ENCODE assay signal across 35 cellular contexts in genomic region chrX:130592204-130592603, GRCh38.
"Had no signal": no experiment of that assay in that cellular context is flagged by ENCODE, and none has a peak within 500 bp of the region (broad histone marks: within the 10 kb centered on the region; RNA-seq: fewer than 3 reads in every experiment).

No MANE protein-coding gene starts in this region.

- H3K9me3 ChIP-seq: adrenal gland, breast epithelium, colonic mucosa, gastrocnemius medialis, heart left ventricle had no signal

- H3K27ac Mint-ChIP-seq: activated CD4-positive, alpha-beta memory T cell treated with anti-CD3 and anti-CD28 coated beads for 36 hours; activated CD4-positive, alpha-beta T cell treated with anti-CD3 and anti-CD28 coated beads for 36 hours; activated CD4-positive, alpha-beta T cell treated with anti-CD3 and anti-CD28 coated beads, Interleukin-2, amount 10 ng/mL, durations not matched to agents 24 days and 14 days; activated CD8-positive, alpha-beta memory T cell treated with anti-CD3 and anti-CD28 coated beads, Interleukin-2, amount 10 ng/mL, durations not matched to agents 7 days and 5 days; activated CD8-positive, alpha-beta T cell treated with anti-CD3 and anti-CD28 coated beads, Interleukin-2, amount 10 ng/mL, durations not matched to agents 7 days and 5 days; activated naive CD4-positive, alpha-beta T cell treated with anti-CD3 and anti-CD28 coated beads for 36 hours; activated naive CD4-positive, alpha-beta T cell treated with anti-CD3 and anti-CD28 coated beads, Interleukin-2, amount 50 U/mL, for 24 hours; activated naive CD8-positive, alpha-beta T cell treated with anti-CD3 and anti-CD28 coated beads for 36 hours; activated naive CD8-positive, alpha-beta T cell treated with anti-CD3 and anti-CD28 coated beads, Interleukin-2, amount 50 U/mL, for 24 hours; activated T-helper 1 cell treated with anti-CD3 and anti-CD28 coated beads, Interleukin-12 subunit alpha, Interleukin-12 subunit beta, Interleukin-2, Interleukin-4 antibody, amounts not matched to agents 30 ng/mL and 10 ng/mL and 1 ng/mL, durations not matched to agents 14 hours and 24 hours and 36 hours; activated T-helper 2 cell treated with anti-CD3 and anti-CD28 coated beads, Interferon-gamma antibody, Interleukin-2, Interleukin-4, amounts not matched to agents 10 μg/mL and 5 μg/mL and 100 μg/mL, durations not matched to agents 14 hours and 24 hours and 36 hours; brain had no signal

- H3K27me3 Mint-ChIP-seq: activated CD8-positive, alpha-beta memory T cell treated with anti-CD3 and anti-CD28 coated beads, Interleukin-2, amount 10 ng/mL, durations not matched to agents 7 days and 5 days had no signal

- H3K36me3 ChIP-seq: adrenal gland, breast epithelium, cardiac muscle cell, colonic mucosa, gastrocnemius medialis, heart left ventricle had no signal

- H3K27ac ChIP-seq: adrenal gland, breast epithelium, cardiac muscle cell, colonic mucosa, epithelial cell of prostate, foreskin keratinocyte, gastrocnemius medialis, heart left ventricle had no signal

- H3K4me1 ChIP-seq: adrenal gland, breast epithelium, colonic mucosa, foreskin keratinocyte, gastrocnemius medialis, heart left ventricle had no signal

- ATAC-seq: activated CD4-positive, alpha-beta T cell treated with anti-CD3 and anti-CD28 coated beads for 36 hours; activated CD8-positive, alpha-beta memory T cell treated with anti-CD3 and anti-CD28 coated beads, Interleukin-2, amount 10 ng/mL, durations not matched to agents 7 days and 5 days; activated CD8-positive, alpha-beta T cell treated with anti-CD3 and anti-CD28 coated beads, Interleukin-2, amount 10 ng/mL, durations not matched to agents 7 days and 5 days; activated naive CD8-positive, alpha-beta T cell treated with anti-CD3 and anti-CD28 coated beads, Interleukin-2, amount 50 U/mL, for 24 hours; esophagus mucosa; foreskin keratinocyte; gastrocnemius medialis; heart left ventricle had no signal

- FAIRE-seq: endometrium had no signal

- H3K27me3 ChIP-seq: cardiac muscle cell, colonic mucosa, foreskin keratinocyte, gastrocnemius medialis had no signal

- H3K9me3 Mint-ChIP-seq: activated CD4-positive, alpha-beta memory T cell treated with anti-CD3 and anti-CD28 coated beads for 36 hours; activated CD4-positive, alpha-beta T cell treated with anti-CD3 and anti-CD28 coated beads, Interleukin-2, amount 10 ng/mL, durations not matched to agents 24 days and 14 days; activated naive CD4-positive, alpha-beta T cell treated with anti-CD3 and anti-CD28 coated beads for 36 hours; activated naive CD4-positive, alpha-beta T cell treated with anti-CD3 and anti-CD28 coated beads, Interleukin-2, amount 50 U/mL, for 24 hours; activated naive CD8-positive, alpha-beta T cell treated with anti-CD3 and anti-CD28 coated beads for 36 hours; activated naive CD8-positive, alpha-beta T cell treated with anti-CD3 and anti-CD28 coated beads, Interleukin-2, amount 50 U/mL, for 24 hours; activated T-helper 1 cell treated with anti-CD3 and anti-CD28 coated beads, Interleukin-12 subunit alpha, Interleukin-12 subunit beta, Interleukin-2, Interleukin-4 antibody, amounts not matched to agents 30 ng/mL and 10 ng/mL and 1 ng/mL, durations not matched to agents 14 hours and 24 hours and 36 hours; activated T-helper 2 cell treated with anti-CD3 and anti-CD28 coated beads, Interferon-gamma antibody, Interleukin-2, Interleukin-4, amounts not matched to agents 10 μg/mL and 5 μg/mL and 100 μg/mL, durations not matched to agents 14 hours and 24 hours and 36 hours had no signal

- H3K4me1 Mint-ChIP-seq: activated CD4-positive, alpha-beta T cell treated with anti-CD3 and anti-CD28 coated beads for 36 hours; activated CD4-positive, alpha-beta T cell treated with anti-CD3 and anti-CD28 coated beads, Interleukin-2, amount 10 ng/mL, durations not matched to agents 24 days and 14 days; activated CD8-positive, alpha-beta memory T cell treated with anti-CD3 and anti-CD28 coated beads, Interleukin-2, amount 10 ng/mL, durations not matched to agents 7 days and 5 days; activated naive CD4-positive, alpha-beta T cell treated with anti-CD3 and anti-CD28 coated beads, Interleukin-2, amount 50 U/mL, for 24 hours; activated naive CD8-positive, alpha-beta T cell treated with anti-CD3 and anti-CD28 coated beads for 36 hours; activated naive CD8-positive, alpha-beta T cell treated with anti-CD3 and anti-CD28 coated beads, Interleukin-2, amount 50 U/mL, for 24 hours had no signal

- DNase-seq: activated CD4-positive, alpha-beta memory T cell treated with anti-CD3 and anti-CD28 coated beads for 36 hours; activated CD4-positive, alpha-beta T cell treated with anti-CD3 and anti-CD28 coated beads for 36 hours; activated CD4-positive, alpha-beta T cell treated with anti-CD3 and anti-CD28 coated beads, Interleukin-2, amount 10 ng/mL, durations not matched to agents 24 days and 14 days; activated CD4-positive, CD25-positive, alpha-beta regulatory T cell; activated CD4-positive, CD25-positive, alpha-beta regulatory T cell treated with anti-CD3 and anti-CD28 coated beads, Interleukin-2, amount 50 U/mL, for 72 hours; activated CD8-positive, alpha-beta memory T cell treated with anti-CD3 and anti-CD28 coated beads, Interleukin-2, amount 10 ng/mL, durations not matched to agents 7 days and 5 days; activated CD8-positive, alpha-beta memory T cell treated with anti-CD3 and anti-CD28 coated beads, Interleukin-2, amount 50 U/mL, for 4 hours; activated CD8-positive, alpha-beta T cell treated with anti-CD3 and anti-CD28 coated beads, Interleukin-2, amount 10 ng/mL, durations not matched to agents 7 days and 5 days; activated effector memory CD4-positive, alpha-beta T cell treated with anti-CD3 and anti-CD28 coated beads, Interleukin-2, amount 50 U/mL, for 16 hours; activated naive CD4-positive, alpha-beta T cell treated with anti-CD3 and anti-CD28 coated beads for 36 hours; activated naive CD8-positive, alpha-beta T cell treated with anti-CD3 and anti-CD28 coated beads for 36 hours; activated naive CD8-positive, alpha-beta T cell treated with anti-CD3 and anti-CD28 coated beads, Interleukin-2, amount 50 U/mL, for 24 hours; activated T-cell treated with anti-CD3 and anti-CD28 coated beads, Interleukin-2, amount 50 U/mL, for 1 hour; activated T-cell treated with anti-CD3 and anti-CD28 coated beads, Interleukin-2, amount 50 U/mL, for 48 hours; adrenal gland; amygdala; aorta; central memory CD4-positive, alpha-beta T cell; cerebellar nuclear complex; colonic mucosa; effector CD8-positive, alpha-beta T cell; foreskin keratinocyte; gastrocnemius medialis; glutamatergic neuron; heart left ventricle; T-helper 2 cell had no signal

- H3K4me3 ChIP-seq: adrenal gland, breast epithelium, cardiac muscle cell, colonic mucosa, gastrocnemius medialis, heart left ventricle had no signal

- H3K4me3 Mint-ChIP-seq: activated CD4-positive, alpha-beta memory T cell treated with anti-CD3 and anti-CD28 coated beads for 36 hours; activated CD4-positive, alpha-beta T cell treated with anti-CD3 and anti-CD28 coated beads for 36 hours; activated CD4-positive, alpha-beta T cell treated with anti-CD3 and anti-CD28 coated beads, Interleukin-2, amount 10 ng/mL, durations not matched to agents 24 days and 14 days; activated CD8-positive, alpha-beta memory T cell treated with anti-CD3 and anti-CD28 coated beads, Interleukin-2, amount 10 ng/mL, durations not matched to agents 7 days and 5 days; activated CD8-positive, alpha-beta T cell treated with anti-CD3 and anti-CD28 coated beads, Interleukin-2, amount 10 ng/mL, durations not matched to agents 7 days and 5 days; activated naive CD4-positive, alpha-beta T cell treated with anti-CD3 and anti-CD28 coated beads for 36 hours; activated naive CD4-positive, alpha-beta T cell treated with anti-CD3 and anti-CD28 coated beads, Interleukin-2, amount 50 U/mL, for 24 hours; activated naive CD8-positive, alpha-beta T cell treated with anti-CD3 and anti-CD28 coated beads for 36 hours; activated naive CD8-positive, alpha-beta T cell treated with anti-CD3 and anti-CD28 coated beads, Interleukin-2, amount 50 U/mL, for 24 hours; activated T-helper 1 cell treated with anti-CD3 and anti-CD28 coated beads, Interleukin-12 subunit alpha, Interleukin-12 subunit beta, Interleukin-2, Interleukin-4 antibody, amounts not matched to agents 30 ng/mL and 10 ng/mL and 1 ng/mL, durations not matched to agents 14 hours and 24 hours and 36 hours; brain had no signal

- H3K36me3 Mint-ChIP-seq: activated CD4-positive, alpha-beta memory T cell treated with anti-CD3 and anti-CD28 coated beads for 36 hours; activated CD8-positive, alpha-beta memory T cell treated with anti-CD3 and anti-CD28 coated beads, Interleukin-2, amount 10 ng/mL, durations not matched to agents 7 days and 5 days; activated naive CD4-positive, alpha-beta T cell treated with anti-CD3 and anti-CD28 coated beads, Interleukin-2, amount 50 U/mL, for 24 hours; activated naive CD8-positive, alpha-beta T cell treated with anti-CD3 and anti-CD28 coated beads for 36 hours; brain had no signal
